In the genomic region with DNA sequence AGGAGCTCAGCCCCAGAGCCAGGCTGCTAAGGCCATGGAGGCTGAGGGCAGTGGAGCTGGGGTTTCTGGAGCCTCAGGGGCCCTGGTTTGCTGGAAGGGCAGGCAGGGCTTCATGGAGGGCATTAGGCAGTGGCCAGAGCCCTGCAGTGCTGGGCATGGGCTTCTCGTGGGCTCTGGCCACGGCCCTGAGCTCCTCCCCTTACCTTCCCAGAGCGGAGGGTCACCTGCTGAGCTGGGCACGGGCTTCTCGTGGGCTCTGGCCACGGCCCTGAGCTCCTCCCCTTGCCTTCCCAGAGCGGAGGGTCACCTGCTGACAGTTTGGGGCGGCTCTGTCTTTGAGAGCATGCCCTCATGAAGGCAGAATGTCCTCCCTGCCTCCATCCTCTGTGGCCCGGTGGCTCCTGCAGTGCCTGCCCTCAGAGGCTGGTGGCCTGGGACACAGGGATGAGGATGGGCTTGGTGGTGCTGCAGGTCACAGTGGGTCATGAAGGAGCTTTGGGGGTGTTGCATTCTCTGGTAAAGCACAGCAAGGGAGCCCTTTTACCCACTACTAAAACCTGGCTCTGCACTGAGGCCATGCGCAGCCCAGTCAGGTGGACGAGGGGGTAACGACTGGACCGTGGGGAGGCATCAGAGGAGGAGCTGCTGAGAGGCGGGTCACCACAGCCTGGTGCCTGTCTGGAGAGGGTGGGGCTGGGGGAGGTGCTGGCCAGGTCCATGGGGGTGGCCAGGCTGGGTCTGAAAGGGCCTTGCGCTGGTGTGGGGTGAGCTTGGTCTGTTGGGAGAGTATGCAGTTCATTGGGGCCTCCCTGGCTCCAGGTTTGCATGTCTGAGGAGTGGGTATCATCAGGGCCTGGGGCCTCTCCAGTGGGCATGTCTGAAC, we compare ENCODE assay signal across 14 cellular contexts. TPM values are rescaled to one million over a fixed set of nuclear protein-coding genes. Genes with fewer than 3 reads are reported as not detected.
DNase-seq lines count a peak whose midpoint lies in the region; ATAC-seq and TF ChIP-seq lines count a peak whose summit lies in the region.
"Had no signal": no experiment of that assay in that cellular context is flagged by ENCODE, and none has a peak within 500 bp of the region (broad histone marks: within the 10 kb centered on the region; RNA-seq: fewer than 3 reads in every experiment).

No MANE protein-coding gene starts in this region.

- TF ChIP-seq CTCF in WERI-Rb-1 (IDR thresholded peaks at IDR 0.05; ENCODE audit: low read depth, low read length) (no peak), neural crest cell (conservative IDR thresholded peaks at IDR 0.05) (no peak)

- H4K12ac ChIP-seq in trophoblast cell (ENCODE audit: low read depth, low read length): no peak overlapping the region

- no peak overlapping the region for H3K14ac ChIP-seq in trophoblast cell (ENCODE audit: low read length)

- H2AFZ ChIP-seq in trophoblast cell (ENCODE audit: insufficient read depth, low read length, poor library complexity): no peak overlapping the region

- H4K91ac ChIP-seq in trophoblast cell (ENCODE audit: low read depth, low read length): no peak overlapping the region

- H3K9ac ChIP-seq in trophoblast cell (ENCODE audit: low read length): no peak overlapping the region

- no peak overlapping the region for H2AK5ac ChIP-seq in trophoblast cell (ENCODE audit: low read length)

- no peak overlapping the region for H3K18ac ChIP-seq in trophoblast cell (ENCODE audit: low read length)

- no peak overlapping the region for H2BK120ac ChIP-seq in trophoblast cell (ENCODE audit: insufficient read depth, low read length, poor library complexity)

- H3K9me3 ChIP-seq in WERI-Rb-1 (ENCODE audit: severe bottlenecking) (no peaks in the 10 kb centered on the region), trophoblast cell (ENCODE audit: insufficient read depth, low read depth, low read length) (no peaks in the 10 kb centered on the region)
- H3K9me3 ChIP-seq: HAP-1, SJCRH30 had no signal

- no peak overlapping the region for H4K8ac ChIP-seq in trophoblast cell (ENCODE audit: low read depth, low read length)

- no peaks in the 10 kb centered on the region for H3K36me3 Mint-ChIP-seq in neural crest cell (ENCODE audit: low read depth)

- H3K4me2 ChIP-seq in trophoblast cell (ENCODE audit: low read length): no peak overlapping the region

- WGBS in trophoblast cell (ENCODE audit: extremely low coverage, insufficient coverage, insufficient read length): no CpG with 5 or more reads among the region's 15 CpGs

- ATAC-seq in HG02870 (IDR thresholded peaks at IDR 0.05; ENCODE audit: unreplicated experiment) (no peak), HG02798 (IDR thresholded peaks at IDR 0.05; ENCODE audit: poor library complexity, unreplicated experiment) (no peak)

- H3K27ac Mint-ChIP-seq in neural crest cell (ENCODE audit: unreplicated experiment): no peak overlapping the region

- H3K23ac ChIP-seq in trophoblast cell (ENCODE audit: low read length): no peak overlapping the region

- peaks cover 3 to 9% of the 10 kb centered on the region in 2 experiments for H3K4me1 ChIP-seq in trophoblast cell (ENCODE audit: control insufficient read depth in 1 of 2, insufficient read depth in 2 of 2, low read length in 2 of 2)

- H3K9me3 Mint-ChIP-seq in neural crest cell: no peaks in the 10 kb centered on the region

- peaks cover 21% of the 10 kb centered on the region for H3K79me2 ChIP-seq in trophoblast cell (ENCODE audit: control insufficient read depth, insufficient read depth, low read length, poor library complexity)

- no peak overlapping the region for H3K4ac ChIP-seq in trophoblast cell (ENCODE audit: low read depth, low read length)

- H2BK12ac ChIP-seq in trophoblast cell (ENCODE audit: low read length): no peak overlapping the region

- H2BK5ac ChIP-seq in trophoblast cell (ENCODE audit: low read depth, low read length, poor library complexity): no peak overlapping the region

- no peaks in the 10 kb centered on the region for H3K27me3 Mint-ChIP-seq in neural crest cell (ENCODE audit: low read depth)

- H3K4me1 Mint-ChIP-seq in neural crest cell: peaks cover 20% of the 10 kb centered on the region

- peak overlapping the region; percentile 98 for H3K4me3 Mint-ChIP-seq in neural crest cell

- DNase-seq in NCI-H2227 (lab: John Stamatoyannopoulos, UW; ENCODE audit: unreplicated experiment): peak; percentile 26
- no peak for DNase-seq in NCI-H2227 treated with DMSO at 0.1 percent for 48 hours (lab: John Stamatoyannopoulos, UW)
- peak; percentile 20 for DNase-seq in D341Med (ENCODE audit: low spot score)
- no peak for DNase-seq in WERI-Rb-1
- DNase-seq in neural crest cell (ENCODE audit: low read depth, low spot score): no peak
- no peak for DNase-seq in trophoblast cell
- DNase-seq: 8988T, COR-L47, NCI-H1436 treated with DMSO at 0.1 percent for 48 hours, NCI-H446 treated with DMSO at 0.1 percent for 48 hours, SJCRH30 had no signal

- peaks cover 15% of the 10 kb centered on the region for H3K79me1 ChIP-seq in trophoblast cell (ENCODE audit: low read length)

- H3K36me3 ChIP-seq in WERI-Rb-1 (peaks cover 29% of the 10 kb centered on the region), trophoblast cell (ENCODE audit: control insufficient read depth in 1 of 2, insufficient read depth in 2 of 2, low read length in 2 of 2) (peaks cover 2 to 7% of the 10 kb centered on the region in 2 experiments)

- H3K4me3 ChIP-seq in WERI-Rb-1 (ENCODE audit: low read depth, low read length): no peak overlapping the region
- H3K4me3 ChIP-seq in trophoblast cell (ENCODE audit: low read depth, low read length): no peak overlapping the region
- H3K4me3 ChIP-seq: HAP-1, SJCRH30 had no signal

- H3K27me3 ChIP-seq in WERI-Rb-1 (ENCODE audit: insufficient read depth, low read depth, severe bottlenecking) (no peaks in the 10 kb centered on the region), trophoblast cell (ENCODE audit: insufficient read depth, low read length) (no peaks in the 10 kb centered on the region)
- H3K27me3 ChIP-seq: SJCRH30 had no signal

- peak overlapping the region; percentile 97 for H3K27ac ChIP-seq in WERI-Rb-1
- H3K27ac ChIP-seq in trophoblast cell (ENCODE audit: low read depth, low read length): no peak overlapping the region
- H3K27ac ChIP-seq: SJCRH30 had no signal

RNA-seq across cellular contexts. Expression of a gene that starts 2.9 kb away (rescaled TPM):
- 390 and 420 TPM in 2 replicates for total RNA-seq in neural crest cell
- 189 TPM in 2 replicates for polyA plus RNA-seq in trophoblast cell (2013)

RNA-seq across cellular contexts. Expression of a gene that starts 19.4 kb away (rescaled TPM):
- total RNA-seq in neural crest cell: 71.9 and 79.2 TPM in 2 replicates
- polyA plus RNA-seq in trophoblast cell (2013): 41.1 and 43.5 TPM in 2 replicates

RNA-seq across cellular contexts. Expression of a gene that starts 34.6 kb away (rescaled TPM):
- 1.6 and 2.6 TPM in 2 replicates for total RNA-seq in neural crest cell
- 0.31 and 0.41 TPM in 2 replicates for polyA plus RNA-seq in trophoblast cell (2013)

RNA-seq across cellular contexts. Expression of a gene that starts 47.4 kb away (rescaled TPM):
- 37.5 and 38.9 TPM in 2 replicates for total RNA-seq in neural crest cell
- 11.3 and 12.5 TPM in 2 replicates for polyA plus RNA-seq in trophoblast cell (2013)

RNA-seq across cellular contexts. Expression of a gene that starts 56.2 kb away (rescaled TPM):
- total RNA-seq in neural crest cell: 47.3 and 50.2 TPM in 2 replicates
- polyA plus RNA-seq in trophoblast cell (2013): 36.6 and 37.5 TPM in 2 replicates

Comparison
In these comparisons a context has a peak if more than half of its experiments do, and no peak if none do; other contexts are left out.
1. DNase-seq: peak in NCI-H2227 (single experiment) and D341Med (single experiment); none in NCI-H2227 treated with DMSO at 0.1 percent for 48 hours (single experiment), WERI-Rb-1 (single experiment), neural crest cell (single experiment) and trophoblast cell (0 of 2).